ENCODE assay signal across 31 cellular contexts in genomic region chr2:135163306-135163705, GRCh38.
DNase-seq lines count a peak whose midpoint lies in the region; ATAC-seq and TF ChIP-seq lines count a peak whose summit lies in the region.
"Had no signal": no experiment of that assay in that cellular context is flagged by ENCODE, and none has a peak within 500 bp of the region (broad histone marks: within the 10 kb centered on the region; RNA-seq: fewer than 3 reads in every experiment).

No MANE protein-coding gene starts in this region.

- peak overlapping the region; percentile 34 for H3K27ac Mint-ChIP-seq in CD4-positive, alpha-beta T cell
- H3K27ac Mint-ChIP-seq in natural killer cell treated with Interleukin-12 subunit alpha and Interleukin-12 subunit beta and Interleukin-15 and Interleukin-18, amount 100 ng/mL, for 72 hours, result no peak overlapping the region
- H3K27ac Mint-ChIP-seq: activated CD8-positive, alpha-beta T cell treated with anti-CD3 and anti-CD28 coated beads, Interleukin-2, amount 10 ng/mL, durations not matched to agents 7 days and 5 days; endodermal cell; H9; immature natural killer cell had no signal

- no peak for TF ChIP-seq CTCF in CD4-positive, alpha-beta T cell (IDR thresholded peaks at IDR 0.05)
- TF ChIP-seq CTCF in VCaP (conservative IDR thresholded peaks at IDR 0.05), result no peak

- no peaks in the 10 kb centered on the region for H3K27me3 ChIP-seq in CD4-positive, alpha-beta T cell (ENCODE audit: control insufficient read depth, insufficient read depth, low read length)
- H3K27me3 ChIP-seq: cardiac muscle cell, esophagus squamous epithelium, gastrocnemius medialis, left lung, Peyer's patch had no signal

- H3K4me1 Mint-ChIP-seq in CD4-positive, alpha-beta T cell (ENCODE audit: low read depth), result no peaks in the 10 kb centered on the region
- no peaks in the 10 kb centered on the region for H3K4me1 Mint-ChIP-seq in natural killer cell treated with Interleukin-12 subunit alpha and Interleukin-12 subunit beta and Interleukin-15 and Interleukin-18, amount 100 ng/mL, for 72 hours (ENCODE audit: low read depth in 2 of 2)
- H3K4me1 Mint-ChIP-seq: endodermal cell had no signal

- CTCF ChIA-PET in CD4-positive, alpha-beta T cell (lab: Charles Lee), result no interaction called here

- no peaks in the 10 kb centered on the region for H3K27me3 Mint-ChIP-seq in CD4-positive, alpha-beta T cell
- H3K27me3 Mint-ChIP-seq in natural killer cell treated with Interleukin-12 subunit alpha and Interleukin-12 subunit beta and Interleukin-15 and Interleukin-18, amount 100 ng/mL, for 72 hours, result no peaks in the 10 kb centered on the region
- H3K27me3 Mint-ChIP-seq: naive thymus-derived CD8-positive, alpha-beta T cell; T-cell had no signal

- H3K9me3 Mint-ChIP-seq in CD4-positive, alpha-beta T cell, result no peaks in the 10 kb centered on the region
- no peaks in the 10 kb centered on the region for H3K9me3 Mint-ChIP-seq in natural killer cell treated with Interleukin-12 subunit alpha and Interleukin-12 subunit beta and Interleukin-15 and Interleukin-18, amount 100 ng/mL, for 72 hours
- H3K9me3 Mint-ChIP-seq: endodermal cell; H9; immature natural killer cell; naive thymus-derived CD8-positive, alpha-beta T cell; T-cell had no signal

- no peak overlapping the region for H3K27ac ChIP-seq in CD4-positive, alpha-beta T cell (ENCODE audit: low read depth, low read length)
- peak overlapping the region; percentile 76 for H3K27ac ChIP-seq in VCaP
- H3K27ac ChIP-seq: cardiac muscle cell, esophagus squamous epithelium, gastrocnemius medialis, left lung, Peyer's patch, thoracic aorta had no signal

- intact Hi-C loops in CD4-positive, alpha-beta T cell (cut with DNase I, micrococcal nuclease), result loop anchor here in 1 of 2 experiments (5.0 to 10.0 kb wide), 2 partner anchors 161 to 551 kb away; no protein-coding TSS in a partner anchor

- H3K36me3 Mint-ChIP-seq in CD4-positive, alpha-beta T cell (ENCODE audit: low read depth), result peaks cover 93% of the 10 kb centered on the region
- peaks cover 7% of the 10 kb centered on the region for H3K36me3 Mint-ChIP-seq in natural killer cell treated with Interleukin-12 subunit alpha and Interleukin-12 subunit beta and Interleukin-15 and Interleukin-18, amount 100 ng/mL, for 72 hours

- no peak for DNase-seq in CD4-positive, alpha-beta T cell
- no peak for DNase-seq in natural killer cell treated with Interleukin-12 subunit alpha and Interleukin-12 subunit beta and Interleukin-15 and Interleukin-18, amount 100 ng/mL, for 72 hours (ENCODE audit: low spot score)
- DNase-seq in NCI-H1105 (lab: John Stamatoyannopoulos, UW), result no peak
- no peak for DNase-seq in pons (ENCODE audit: low spot score)
- DNase-seq: activated CD8-positive, alpha-beta T cell treated with anti-CD3 and anti-CD28 coated beads, Interleukin-2, amount 10 ng/mL, durations not matched to agents 7 days and 5 days; activated T-cell treated with anti-CD3 and anti-CD28 coated beads for 4 hours; anterior cingulate cortex; cortex of kidney; endodermal cell; esophagus squamous epithelium; gastrocnemius medialis; H9; hippocampal formation; immature natural killer cell; KG1; left lung; naive thymus-derived CD8-positive, alpha-beta T cell; NCI-H510A; NK-92 treated with Interleukin-12 subunit alpha and Interleukin-12 subunit beta, amount 100 ng/mL, for 24 hours; Peyer's patch; right cardiac atrium; stimulated activated CD4-positive, alpha-beta T cell treated with anti-CD3 and anti-CD28 coated beads, Interleukin-12 subunit alpha, Interleukin-12 subunit beta, amount 100 ng/mL, for 4 hours; stimulated activated CD4-positive, alpha-beta T cell treated with anti-CD3 and anti-CD28 coated beads, Interleukin-4, amount 100 ng/mL, for 24 hours; stimulated activated naive CD8-positive, alpha-beta T cell treated with anti-CD3 and anti-CD28 coated beads, Interleukin-15, Interleukin-2, amounts not matched to agents 100 U/mL and 50 U/mL, for 24 hours; T-cell had no signal

- H3K9me3 ChIP-seq in CD4-positive, alpha-beta T cell (ENCODE audit: control insufficient read depth, low read length), result no peaks in the 10 kb centered on the region
- H3K9me3 ChIP-seq: esophagus squamous epithelium, gastrocnemius medialis, left lung, Peyer's patch, thoracic aorta had no signal

- POLR2A ChIA-PET in CD4-positive, alpha-beta T cell (lab: Charles Lee), result interaction anchor here (0.6 kb wide), 1 partner anchor 111 kb away, joined by 3 read pairs; the partner anchor contains the start of gene RAB3GAP1

- H3K4me3 Mint-ChIP-seq in CD4-positive, alpha-beta T cell, result no peak overlapping the region
- no peak overlapping the region for H3K4me3 Mint-ChIP-seq in natural killer cell treated with Interleukin-12 subunit alpha and Interleukin-12 subunit beta and Interleukin-15 and Interleukin-18, amount 100 ng/mL, for 72 hours
- H3K4me3 Mint-ChIP-seq: activated CD8-positive, alpha-beta T cell treated with anti-CD3 and anti-CD28 coated beads, Interleukin-2, amount 10 ng/mL, durations not matched to agents 7 days and 5 days; endodermal cell; H9; immature natural killer cell; naive thymus-derived CD8-positive, alpha-beta T cell; T-cell had no signal

- no peak for ATAC-seq in CD4-positive, alpha-beta T cell (ENCODE audit: poor library complexity)
- ATAC-seq in GM19324 (IDR thresholded peaks at IDR 0.05; ENCODE audit: low FRiP score, unreplicated experiment) (peak; percentile 72), HG02852 (IDR thresholded peaks at IDR 0.05; ENCODE audit: unreplicated experiment) (peak; percentile 67), GM21360 (IDR thresholded peaks at IDR 0.05; ENCODE audit: unreplicated experiment) (no peak)
- no peak for ATAC-seq in natural killer cell treated with Interleukin-12 subunit alpha and Interleukin-12 subunit beta and Interleukin-15 and Interleukin-18, amount 100 ng/mL, for 72 hours
- ATAC-seq: activated CD8-positive, alpha-beta T cell treated with anti-CD3 and anti-CD28 coated beads, Interleukin-2, amount 10 ng/mL, durations not matched to agents 7 days and 5 days; gastrocnemius medialis; left lung; naive thymus-derived CD8-positive, alpha-beta T cell; right cardiac atrium; stimulated activated naive CD8-positive, alpha-beta T cell treated with anti-CD3 and anti-CD28 coated beads, Interleukin-15, Interleukin-2, amounts not matched to agents 100 U/mL and 50 U/mL, for 24 hours; T-cell had no signal

Comparison
In these comparisons a context has a peak if more than half of its experiments do, and no peak if none do; other contexts are left out.
1. ATAC-seq: peak in GM19324 (single experiment) and HG02852 (single experiment); none in CD4-positive, alpha-beta T cell (single experiment), natural killer cell treated with Interleukin-12 subunit alpha and Interleukin-12 subunit beta and Interleukin-15 and Interleukin-18, amount 100 ng/mL, for 72 hours (0 of 2) and GM21360 (single experiment).